In the genomic region with DNA sequence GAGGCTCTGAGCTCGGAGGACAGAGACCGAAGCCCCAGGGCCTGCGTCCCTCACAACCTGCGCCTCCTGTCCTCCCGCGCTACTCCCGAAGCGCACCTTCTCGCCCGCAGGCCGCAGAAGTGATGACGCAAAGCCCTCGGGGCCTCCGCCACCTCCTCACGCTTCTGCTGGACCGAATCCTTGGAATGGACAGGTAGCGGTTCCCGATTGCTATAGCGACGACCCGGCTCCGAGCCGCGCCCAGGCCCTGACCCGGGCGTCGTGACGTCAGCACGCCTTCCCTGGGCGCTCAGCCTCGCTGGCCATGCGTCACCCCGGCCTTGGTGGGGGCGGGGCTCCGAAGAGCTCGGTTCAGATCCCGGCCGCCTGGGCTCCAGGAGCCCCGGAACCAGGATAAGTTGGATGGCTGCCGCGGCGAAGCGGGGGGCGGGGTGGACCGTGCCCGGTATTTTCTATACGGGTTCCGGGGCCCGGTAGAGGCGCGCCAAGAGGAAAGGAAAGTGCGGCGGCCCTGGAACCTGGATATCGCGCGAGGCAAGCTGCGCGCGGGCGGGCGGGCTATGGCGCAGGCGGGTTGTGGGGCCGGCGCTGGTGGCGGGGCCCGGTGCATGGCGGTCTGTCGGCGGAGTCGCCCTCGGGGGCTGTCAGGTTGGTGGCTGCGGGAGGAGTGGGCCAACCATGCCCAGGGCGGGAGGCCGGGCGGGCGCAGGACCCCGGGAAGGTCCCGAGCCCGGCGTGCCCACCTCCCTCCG, we compare ENCODE assay signal across 8 cellular contexts. TPM values are rescaled to one million over a fixed set of nuclear protein-coding genes. Genes with fewer than 3 reads are reported as not detected.
A peak's percentile ranks its signal among the peaks of the same experiment; 100 is the strongest.
DNase-seq lines count a peak whose midpoint lies in the region; ATAC-seq and TF ChIP-seq lines count a peak whose summit lies in the region.

Gene ZNF76 (plus strand): TSS at position 542 of the 752 bp plus-strand sequence. CDS start 21,417 bp downstream, outside the sequence.

- no peaks in the 10 kb centered on the region for H3K27me3 Mint-ChIP-seq in activated naive CD8-positive, alpha-beta T cell
- H3K27me3 Mint-ChIP-seq in glutamatergic neuron (ENCODE audit: unreplicated experiment) (peaks cover 6% of the 10 kb centered on the region), osteocyte (ENCODE audit: unreplicated experiment) (no peaks in the 10 kb centered on the region)

- DNase-seq in NCI-H1105 (lab: John Stamatoyannopoulos, UW) (peak; percentile 99), SKM-1 treated with dmso at 0.1 percent for 144 hours (lab: John Stamatoyannopoulos, UW; ENCODE audit: unreplicated experiment) (peak; percentile 89), glutamatergic neuron (peak; percentile 99), osteocyte (ENCODE audit: extremely low spot score, unreplicated experiment) (peak; percentile 99)

- peak within 1 kb of the TSS; percentile 91 for H3K27ac ChIP-seq in thymus (ENCODE audit: low read depth)

- H3K9me3 ChIP-seq in thymus (ENCODE audit: control insufficient read depth): no peaks in the 10 kb centered on the region

- H3K4me3 ChIP-seq in GM08714 (ENCODE audit: low read length): peak within 1 kb of the TSS; percentile 79
- peak within 1 kb of the TSS; percentile 82 for H3K4me3 ChIP-seq in thymus (ENCODE audit: low read length)

- no peaks in the 10 kb centered on the region for H3K9me3 Mint-ChIP-seq in activated naive CD8-positive, alpha-beta T cell (ENCODE audit: low read depth)
- H3K9me3 Mint-ChIP-seq in glutamatergic neuron (ENCODE audit: unreplicated experiment) (peaks cover 2% of the 10 kb centered on the region), osteocyte (ENCODE audit: unreplicated experiment) (no peaks in the 10 kb centered on the region)

- H3K4me3 Mint-ChIP-seq in activated naive CD8-positive, alpha-beta T cell: peak within 1 kb of the TSS; percentile 97
- peak within 1 kb of the TSS; percentile 98 for H3K4me3 Mint-ChIP-seq in glutamatergic neuron (ENCODE audit: unreplicated experiment)
- peak within 1 kb of the TSS; percentile 98 for H3K4me3 Mint-ChIP-seq in osteocyte (ENCODE audit: unreplicated experiment)

- ATAC-seq in HG02610 (IDR thresholded peaks at IDR 0.05; ENCODE audit: unreplicated experiment): peak; percentile 89

- WGBS in thymus: under 1% methylated on average over 82 of the region's 82 CpGs

- H3K4me1 Mint-ChIP-seq in activated naive CD8-positive, alpha-beta T cell (ENCODE audit: low read depth): peaks cover 53% of the 10 kb centered on the region
- H3K4me1 Mint-ChIP-seq in glutamatergic neuron (ENCODE audit: low read depth, unreplicated experiment) (peaks cover 8% of the 10 kb centered on the region), osteocyte (ENCODE audit: unreplicated experiment) (peaks cover 21% of the 10 kb centered on the region)

- H3K27ac Mint-ChIP-seq in activated naive CD8-positive, alpha-beta T cell: peak within 1 kb of the TSS; percentile 97
- H3K27ac Mint-ChIP-seq in glutamatergic neuron (ENCODE audit: unreplicated experiment) (peak within 1 kb of the TSS; percentile 98), osteocyte (ENCODE audit: unreplicated experiment) (peak within 1 kb of the TSS; percentile 99)

- peaks cover 10% of the 10 kb centered on the region for H3K4me1 ChIP-seq in thymus (ENCODE audit: control insufficient read depth, insufficient read depth, low read length)

- TF ChIP-seq CTCF in glutamatergic neuron (IDR thresholded peaks at IDR 0.05; ENCODE audit: partially characterized antibody, unreplicated experiment) (no peak), osteocyte (IDR thresholded peaks at IDR 0.05) (no peak)

- H3K27me3 ChIP-seq in thymus (ENCODE audit: control insufficient read depth, insufficient read depth): no peaks in the 10 kb centered on the region

- no peaks in the 10 kb centered on the region for H3K36me3 Mint-ChIP-seq in activated naive CD8-positive, alpha-beta T cell
- H3K36me3 Mint-ChIP-seq in glutamatergic neuron (ENCODE audit: unreplicated experiment) (no peaks in the 10 kb centered on the region), osteocyte (ENCODE audit: unreplicated experiment) (no peaks in the 10 kb centered on the region)

- H3K36me3 ChIP-seq in thymus (ENCODE audit: control insufficient read depth, insufficient read depth): no peaks in the 10 kb centered on the region

RNA-seq across cellular contexts. Expression of gene ZNF76, which starts in this region (rescaled TPM):
- total RNA-seq in glutamatergic neuron (ENCODE audit: unreplicated experiment): 38.3 TPM
- total RNA-seq in osteocyte: 29.3 and 32.9 TPM in 2 replicates
- 32.0 TPM for polyA plus RNA-seq in thymus

Comparison
In these comparisons a context has a peak if more than half of its experiments do, and no peak if none do; other contexts are left out.
1. Peak in every context shown above with its lines: DNase-seq, ATAC-seq, H3K4me3 ChIP-seq and H3K27ac ChIP-seq.